In the genomic region with DNA sequence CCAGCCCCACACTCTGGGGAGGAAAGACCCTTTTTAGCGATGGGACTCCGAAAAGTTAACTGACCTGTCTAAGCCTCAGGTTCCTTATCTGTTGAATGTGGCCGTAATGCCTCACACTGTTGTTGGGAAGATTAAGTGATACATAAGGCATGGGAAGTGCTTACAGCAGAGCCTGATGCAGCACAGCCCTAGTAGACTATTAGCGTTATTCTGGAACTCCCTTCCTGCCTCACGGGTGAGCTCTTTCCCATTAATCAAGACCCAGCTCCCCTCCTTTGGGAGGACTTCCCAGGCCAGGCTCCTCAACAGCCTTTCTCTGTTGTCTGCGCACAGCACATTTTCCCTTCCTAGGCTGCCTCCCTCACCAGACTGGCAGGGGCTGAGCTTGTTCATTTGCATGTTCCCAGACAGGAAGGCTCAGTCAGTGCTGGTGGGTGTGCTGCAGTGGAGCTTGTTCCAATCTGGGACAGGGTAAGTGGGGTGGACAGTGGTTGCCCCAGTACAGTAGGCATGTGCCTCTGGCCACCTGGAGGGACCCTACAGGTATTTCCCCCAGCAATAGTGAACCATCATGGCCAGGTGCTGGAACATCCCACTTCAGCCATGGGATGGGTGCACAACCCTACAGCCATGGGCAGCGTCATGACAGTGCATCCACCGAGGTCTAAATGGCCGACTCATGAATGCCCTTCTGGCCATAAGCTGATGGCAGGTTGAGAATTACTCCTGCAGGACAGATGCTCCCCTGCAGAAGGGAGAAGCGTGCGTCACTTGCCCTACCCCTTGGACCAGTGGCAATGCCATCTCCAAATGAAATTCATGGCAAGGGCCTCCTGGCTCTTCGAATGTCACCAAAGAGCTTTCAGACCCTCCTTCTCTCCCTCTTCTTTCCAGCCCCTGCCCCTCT, we compare ENCODE assay signal across 10 cellular contexts. TPM values are rescaled to one million over a fixed set of nuclear protein-coding genes. Genes with fewer than 3 reads are reported as not detected.
DNase-seq lines count a peak whose midpoint lies in the region; ATAC-seq and TF ChIP-seq lines count a peak whose summit lies in the region.
"Had no signal": no experiment of that assay in that cellular context is flagged by ENCODE, and none has a peak within 500 bp of the region (broad histone marks: within the 10 kb centered on the region; RNA-seq: fewer than 3 reads in every experiment).

No MANE protein-coding gene starts in this region.

- intact Hi-C loops in CD4-positive, alpha-beta T cell (cut with DNase I, micrococcal nuclease): no loop called here
- intact Hi-C loops in activated CD8-positive, alpha-beta T cell treated with anti-CD3 and anti-CD28 coated beads for 36 hours (cut with micrococcal nuclease): loop anchor here (5.0 kb wide), 1 partner anchor 33 kb away; no protein-coding TSS in a partner anchor

- no peaks in the 10 kb centered on the region for H3K9me3 ChIP-seq in CD4-positive, alpha-beta T cell (ENCODE audit: control insufficient read depth, low read length)
- H3K9me3 ChIP-seq: prostate gland had no signal

- peaks cover 38% of the 10 kb centered on the region for H3K4me1 Mint-ChIP-seq in CD4-positive, alpha-beta T cell (ENCODE audit: low read depth)
- peaks cover 58% of the 10 kb centered on the region for H3K4me1 Mint-ChIP-seq in activated CD8-positive, alpha-beta T cell treated with anti-CD3 and anti-CD28 coated beads for 36 hours (ENCODE audit: low read depth)

- POLR2A ChIA-PET in CD4-positive, alpha-beta T cell (lab: Charles Lee): interaction anchor here (1.0 to 1.2 kb wide), 3 partner anchors 8 to 29 kb away, joined by 3 to 4 read pairs (median 3); no protein-coding TSS in a partner anchor
- POLR2A ChIA-PET in activated CD8-positive, alpha-beta T cell treated with anti-CD3 and anti-CD28 coated beads for 36 hours (lab: Charles Lee): interaction anchor here (1.1 to 3.2 kb wide), 11 partner anchors 9 to 71 kb away, joined by 3 to 17 read pairs (median 6); no protein-coding TSS in a partner anchor

- TF ChIP-seq CTCF in CD4-positive, alpha-beta T cell (IDR thresholded peaks at IDR 0.05): no peak
- TF ChIP-seq CTCF in activated CD8-positive, alpha-beta T cell treated with anti-CD3 and anti-CD28 coated beads for 36 hours (IDR thresholded peaks at IDR 0.05): no peak

- peak in 1 of 10 experiments; percentile 28 for DNase-seq in CD4-positive, alpha-beta T cell
- DNase-seq in activated CD8-positive, alpha-beta T cell treated with anti-CD3 and anti-CD28 coated beads for 36 hours: no peak
- DNase-seq in left lobe of liver (ENCODE audit: low spot score) (no peak), COR-L47 (lab: John Stamatoyannopoulos, UW) (no peak), COLO668 (lab: John Stamatoyannopoulos, UW; ENCODE audit: unreplicated experiment) (no peak), activated gamma-delta T cell treated with Interleukin-2 at 50 U/mL for 16 hours (no peak)
- no peak for DNase-seq in effector CD8-positive, alpha-beta T cell (lab: John Stamatoyannopoulos, UW)
- DNase-seq: cerebellar nuclear complex had no signal

- no peak overlapping the region for H3K27ac ChIP-seq in CD4-positive, alpha-beta T cell (ENCODE audit: low read depth, low read length)
- H3K27ac ChIP-seq: prostate gland had no signal

- H3K36me3 Mint-ChIP-seq in CD4-positive, alpha-beta T cell (ENCODE audit: low read depth): no peaks in the 10 kb centered on the region
- H3K36me3 Mint-ChIP-seq in activated CD8-positive, alpha-beta T cell treated with anti-CD3 and anti-CD28 coated beads for 36 hours (ENCODE audit: low read depth): no peaks in the 10 kb centered on the region

- no peak overlapping the region for H3K4me3 Mint-ChIP-seq in CD4-positive, alpha-beta T cell
- peak overlapping the region; percentile 59 for H3K4me3 Mint-ChIP-seq in activated CD8-positive, alpha-beta T cell treated with anti-CD3 and anti-CD28 coated beads for 36 hours

- ATAC-seq in CD4-positive, alpha-beta T cell (ENCODE audit: poor library complexity): peak; percentile 10
- peak; percentile 7 for ATAC-seq in GM21381 (IDR thresholded peaks at IDR 0.05; ENCODE audit: unreplicated experiment)
- no peak for ATAC-seq in activated CD8-positive, alpha-beta T cell treated with anti-CD3 and anti-CD28 coated beads for 36 hours
- ATAC-seq in left lobe of liver: peak; percentile 41

- no peaks in the 10 kb centered on the region for H3K27me3 Mint-ChIP-seq in CD4-positive, alpha-beta T cell
- no peaks in the 10 kb centered on the region for H3K27me3 Mint-ChIP-seq in activated CD8-positive, alpha-beta T cell treated with anti-CD3 and anti-CD28 coated beads for 36 hours

- H3K27me3 ChIP-seq in CD4-positive, alpha-beta T cell (ENCODE audit: control insufficient read depth, insufficient read depth, low read length): no peaks in the 10 kb centered on the region

- CTCF ChIA-PET in CD4-positive, alpha-beta T cell (lab: Charles Lee): interaction anchor here (1.2 kb wide), 1 partner anchor 16 kb away, joined by 4 read pairs; no protein-coding TSS in a partner anchor
- CTCF ChIA-PET in activated CD8-positive, alpha-beta T cell treated with anti-CD3 and anti-CD28 coated beads for 36 hours (lab: Charles Lee): interaction anchor here (0.8 to 5.0 kb wide), 9 partner anchors 9 to 34 kb away, joined by 3 to 38 read pairs (median 6); no protein-coding TSS in a partner anchor

- H3K9me3 Mint-ChIP-seq in CD4-positive, alpha-beta T cell: no peaks in the 10 kb centered on the region
- no peaks in the 10 kb centered on the region for H3K9me3 Mint-ChIP-seq in activated CD8-positive, alpha-beta T cell treated with anti-CD3 and anti-CD28 coated beads for 36 hours

- peak overlapping the region; percentile 23 for H3K27ac Mint-ChIP-seq in CD4-positive, alpha-beta T cell
- peak overlapping the region; percentile 100 for H3K27ac Mint-ChIP-seq in activated CD8-positive, alpha-beta T cell treated with anti-CD3 and anti-CD28 coated beads for 36 hours

RNA-seq across cellular contexts. Expression of gene PSTPIP1, which starts 5.8 kb away (rescaled TPM):
- 10 to 100 TPM; 79.4 to 82.7 TPM for total RNA-seq in CD4-positive, alpha-beta T cell
- total RNA-seq in activated CD8-positive, alpha-beta T cell treated with anti-CD3 and anti-CD28 coated beads for 36 hours: 100 to 1,000 TPM; 113 to 121 TPM
- 1.5 TPM for total RNA-seq in left lobe of liver

RNA-seq across cellular contexts. Expression of gene RCN2, which starts 57.6 kb away (rescaled TPM):
- total RNA-seq in CD4-positive, alpha-beta T cell: 10 to 100 TPM; 18.1 to 19.1 TPM
- total RNA-seq in activated CD8-positive, alpha-beta T cell treated with anti-CD3 and anti-CD28 coated beads for 36 hours: 10 to 100 TPM; 21.8 to 21.9 TPM
- total RNA-seq in left lobe of liver: 8.3 TPM

Comparison
In these comparisons a context has a peak if more than half of its experiments do, and no peak if none do; other contexts are left out.
1. RNA of gene PSTPIP1, which starts 5.8 kb away (total RNA-seq): 113 to 121 TPM in activated CD8-positive, alpha-beta T cell treated with anti-CD3 and anti-CD28 coated beads for 36 hours and 79.4 to 82.7 TPM in CD4-positive, alpha-beta T cell; 1.5 TPM in left lobe of liver (single experiment); every median in the first group is over 10 times any median in the second.